ENCODE assay signal across 6 cellular contexts in genomic region chr19:46766569-46767317, GRCh38. TPM values are rescaled to one million over a fixed set of nuclear protein-coding genes. Genes with fewer than 3 reads are reported as not detected.
DNase-seq lines count a peak whose midpoint lies in the region; TF ChIP-seq lines count a peak whose summit lies in the region.

No MANE protein-coding gene starts in this region.

- TF ChIP-seq POLR2A in spleen (IDR thresholded peaks at IDR 0.05): no peak

- no peaks in the 10 kb centered on the region for H3K36me3 ChIP-seq in spleen

- H3K27ac ChIP-seq in dorsolateral prefrontal cortex (no peak overlapping the region), spleen (no peak overlapping the region)

- 48 to 67% (median 54%) methylated on average over 18 of the region's 18 CpGs for WGBS in spleen, 5 donors

- H3K4me1 ChIP-seq in spleen: peaks cover 0 to 14% (median 0%) of the 10 kb centered on the region in 6 donors

- H3K27me3 ChIP-seq in dorsolateral prefrontal cortex (no peaks in the 10 kb centered on the region), spleen (replicated peaks in 1 of 7) (no peaks in the 10 kb centered on the region)

- H3K4me3 ChIP-seq in GM12875 (ENCODE audit: low read depth, low read length) (no peak overlapping the region), dorsolateral prefrontal cortex (no peak overlapping the region), spleen (no peak overlapping the region)

- no peaks in the 10 kb centered on the region for H3K9me3 ChIP-seq in spleen

- DNase-seq in SK-N-DZ (ENCODE audit: low spot score) (peak; percentile 38), dorsolateral prefrontal cortex (no peak), spleen (peak; percentile 84), anterior cingulate cortex (lab: John Stamatoyannopoulos, UW) (no peak), epidermal melanocyte (ENCODE audit: insufficient read length, low spot score) (no peak)

- intact Hi-C loops in dorsolateral prefrontal cortex (cut with DNase I): no loop called here
- intact Hi-C loops in spleen (cut with DNase I; ENCODE audit: low total_unique reads): no loop called here

- TF ChIP-seq CTCF in GM12875 (IDR thresholded peaks at IDR 0.05; ENCODE audit: borderline replicate concordance, insufficient read depth, low read depth, low read length): peak; percentile 89
- TF ChIP-seq CTCF in dorsolateral prefrontal cortex (IDR thresholded peaks at IDR 0.05 in 54 of 56, conservative IDR thresholded peaks at IDR 0.05 in 2 of 56; ENCODE audit: low read depth in 1 of 56, partially characterized antibody in 56 of 56): peak in 48 of 56 donors; percentile 13 to 61 (median 44)
- TF ChIP-seq CTCF in spleen (IDR thresholded peaks at IDR 0.05 in 8 of 11, conservative IDR thresholded peaks at IDR 0.05 in 3 of 11): peak; percentile 49 to 83 (median 69)

RNA-seq across cellular contexts. Expression of gene STRN4, which starts 20.5 kb away (rescaled TPM):
- 85.9 and 92.5 TPM in 2 replicates for polyA plus RNA-seq in SK-N-DZ (2014; cell fraction: cytosol; rRNA removed)
- polyA plus RNA-seq in SK-N-DZ (2014; cell fraction: nucleus; rRNA removed): 108 and 111 TPM in 2 replicates
- total RNA-seq in dorsolateral prefrontal cortex (100 to 1,000 TPM in 19 of 120 experiments, 10 to 100 TPM in 101; 69.7 to 119 (median 86.8) TPM), spleen (100 to 1,000 TPM in 5 of 7 donors, 10 to 100 TPM in 2; 90.1 to 143 (median 107) TPM)
- 10 to 100 TPM; 28.2 to 70.7 (median 30.0) TPM for polyA plus RNA-seq in spleen

RNA-seq across cellular contexts. Expression of gene FKRP, which starts 20.9 kb away (rescaled TPM):
- polyA plus RNA-seq in SK-N-DZ (2014; cell fraction: cytosol; rRNA removed): 10.1 and 19.0 TPM in 2 replicates
- polyA plus RNA-seq in SK-N-DZ (2014; cell fraction: nucleus; rRNA removed): 8.9 and 12.5 TPM in 2 replicates
- total RNA-seq in dorsolateral prefrontal cortex (10 to 100 TPM; 18.2 to 45.4 (median 30.5) TPM), spleen (10 to 100 TPM; 15.4 to 24.8 (median 19.3) TPM)
- 10 to 100 TPM in 1 of 3 donors, 1 to 10 TPM in 2; 5.3 to 13.0 (median 9.8) TPM for polyA plus RNA-seq in spleen

RNA-seq across cellular contexts. Expression of gene SLC1A5, which starts 21.7 kb away (rescaled TPM):
- polyA plus RNA-seq in SK-N-DZ (2014; cell fraction: cytosol; rRNA removed): 66.6 and 78.1 TPM in 2 replicates
- polyA plus RNA-seq in SK-N-DZ (2014; cell fraction: nucleus; rRNA removed): 30.3 and 33.5 TPM in 2 replicates
- total RNA-seq in dorsolateral prefrontal cortex: 10 to 100 TPM in 9 of 120 experiments, 1 to 10 TPM in 110, under 1 TPM in 1; 0.79 to 17.1 (median 4.6) TPM
- total RNA-seq in spleen: 10 to 100 TPM; 45.1 to 62.8 (median 49.8) TPM
- polyA plus RNA-seq in spleen: 10 to 100 TPM; 13.2 to 29.5 (median 23.0) TPM

RNA-seq across cellular contexts. Expression of gene PRKD2, which starts 49.8 kb away (rescaled TPM):
- 7.4 and 8.8 TPM in 2 replicates for polyA plus RNA-seq in SK-N-DZ (2014; cell fraction: cytosol; rRNA removed)
- polyA plus RNA-seq in SK-N-DZ (2014; cell fraction: nucleus; rRNA removed): 10.0 and 12.7 TPM in 2 replicates
- total RNA-seq in dorsolateral prefrontal cortex: 10 to 100 TPM in 104 of 120 experiments, 1 to 10 TPM in 16; 6.8 to 37.3 (median 13.5) TPM
- 100 to 1,000 TPM in 4 of 7 donors, 10 to 100 TPM in 3; 76.3 to 127 (median 115) TPM for total RNA-seq in spleen
- 100 to 1,000 TPM in 2 of 3 donors, 10 to 100 TPM in 1; 63.4 to 132 (median 105) TPM for polyA plus RNA-seq in spleen

Comparison
In these comparisons a context has a peak if more than half of its experiments do, and no peak if none do; other contexts are left out.
1. DNase-seq: peak in SK-N-DZ (single experiment) and spleen (single experiment); none in dorsolateral prefrontal cortex (0 of 10), anterior cingulate cortex (0 of 58) and epidermal melanocyte (single experiment).
2. Peak in every context shown above with its lines, with median percentiles within 50 percentile points of each other: CTCF ChIP-seq.